ENCODE assay signal across 14 cellular contexts in genomic region chr2:98347298-98348065, GRCh38. TPM values are rescaled to one million over a fixed set of nuclear protein-coding genes. Genes with fewer than 3 reads are reported as not detected.
DNase-seq lines count a peak whose midpoint lies in the region; ATAC-seq and TF ChIP-seq lines count a peak whose summit lies in the region.
"Had no signal": no experiment of that assay in that cellular context is flagged by ENCODE, and none has a peak within 500 bp of the region (broad histone marks: within the 10 kb centered on the region; RNA-seq: fewer than 3 reads in every experiment).

No MANE protein-coding gene starts in this region.

- WGBS in ectodermal cell, 2 experiments: 7% methylated on average over 54 of the region's 54 CpGs

- peaks cover 2% of the 10 kb centered on the region for H3K9me3 Mint-ChIP-seq in nephron
- H3K9me3 Mint-ChIP-seq in activated naive CD4-positive, alpha-beta T cell treated with anti-CD3 and anti-CD28 coated beads, Interleukin-2, amount 10 ng/mL, durations not matched to agents 7 days and 5 days: no peaks in the 10 kb centered on the region

- H3K27me3 ChIP-seq in HUES6 (ENCODE audit: control insufficient read depth, insufficient read depth, low read length) (peaks cover 85% of the 10 kb centered on the region), ectodermal cell (ENCODE audit: control insufficient read depth, insufficient read depth, low read length, poor library complexity, severe bottlenecking) (peaks cover 58% of the 10 kb centered on the region)
- H3K27me3 ChIP-seq: testis had no signal

- H3K4me1 ChIP-seq in HUES6 (ENCODE audit: control insufficient read depth, insufficient read depth, low read length) (peaks cover 18% of the 10 kb centered on the region), ectodermal cell (ENCODE audit: control insufficient read depth, insufficient read depth, low read length) (peaks cover 13% of the 10 kb centered on the region)

- peak overlapping the region; percentile 49 for H3K4me3 ChIP-seq in HUES6 (ENCODE audit: low read depth, low read length)
- H3K4me3 ChIP-seq in ectodermal cell (ENCODE audit: insufficient read depth, low read depth, low read length): peak overlapping the region; percentile 16

- no peak overlapping the region for H3K27ac Mint-ChIP-seq in nephron
- no peak overlapping the region for H3K27ac Mint-ChIP-seq in activated naive CD4-positive, alpha-beta T cell treated with anti-CD3 and anti-CD28 coated beads, Interleukin-2, amount 10 ng/mL, durations not matched to agents 7 days and 5 days
- H3K27ac Mint-ChIP-seq: mesothelial cell of epicardium had no signal

- H3K27ac ChIP-seq in HUES6 (ENCODE audit: low read depth, low read length) (no peak overlapping the region), ectodermal cell (ENCODE audit: insufficient read depth, low read depth, low read length, poor library complexity, severe bottlenecking) (peak overlapping the region; percentile 46)
- H3K27ac ChIP-seq: adrenal gland, testis had no signal

- ATAC-seq in HG02885 (IDR thresholded peaks at IDR 0.05; ENCODE audit: poor library complexity, unreplicated experiment) (no peak), HG02981 (IDR thresholded peaks at IDR 0.05; ENCODE audit: unreplicated experiment) (no peak)

- CTCF ChIA-PET in activated naive CD4-positive, alpha-beta T cell treated with anti-CD3 and anti-CD28 coated beads, Interleukin-2, amount 10 ng/mL, durations not matched to agents 7 days and 5 days (lab: Charles Lee): no interaction called here

- H3K9ac ChIP-seq in HUES6 (ENCODE audit: low read length): no peak overlapping the region

- DNase-seq in D341Med (ENCODE audit: low spot score): peak; percentile 89
- DNase-seq in activated naive CD4-positive, alpha-beta T cell treated with anti-CD3 and anti-CD28 coated beads, Interleukin-2, amount 10 ng/mL, durations not matched to agents 7 days and 5 days: no peak
- DNase-seq in HPDE6-E6E7 (ENCODE audit: extremely low spot score): no peak
- DNase-seq: activated CD4-positive, alpha-beta T cell treated with anti-CD3 and anti-CD28 coated beads for 4 hours; activated T-cell treated with anti-CD3 and anti-CD28 coated beads, Interleukin-2, amount 50 U/mL, for 4 hours; NCI-H1436 treated with DMSO at 0.1 percent for 48 hours; testis had no signal

- H3K4me3 Mint-ChIP-seq in nephron: peak overlapping the region in 2 of 3 experiments; percentile 16 to 45
- H3K4me3 Mint-ChIP-seq in activated naive CD4-positive, alpha-beta T cell treated with anti-CD3 and anti-CD28 coated beads, Interleukin-2, amount 10 ng/mL, durations not matched to agents 7 days and 5 days: no peak overlapping the region
- H3K4me3 Mint-ChIP-seq: activated T-cell treated with anti-CD3 and anti-CD28 coated beads, Interleukin-2, amount 50 U/mL, for 4 hours; mesothelial cell of epicardium had no signal

- no peaks in the 10 kb centered on the region for H3K4me1 Mint-ChIP-seq in nephron
- H3K4me1 Mint-ChIP-seq in activated naive CD4-positive, alpha-beta T cell treated with anti-CD3 and anti-CD28 coated beads, Interleukin-2, amount 10 ng/mL, durations not matched to agents 7 days and 5 days: peaks cover 5% of the 10 kb centered on the region

- no peaks in the 10 kb centered on the region for H3K36me3 Mint-ChIP-seq in nephron (ENCODE audit: low read depth)
- no peaks in the 10 kb centered on the region for H3K36me3 Mint-ChIP-seq in activated naive CD4-positive, alpha-beta T cell treated with anti-CD3 and anti-CD28 coated beads, Interleukin-2, amount 10 ng/mL, durations not matched to agents 7 days and 5 days
- H3K36me3 Mint-ChIP-seq: mesothelial cell of epicardium had no signal

- TF ChIP-seq CTCF in nephron (IDR thresholded peaks at IDR 0.05; ENCODE audit: unreplicated experiment in 3 of 3): no peak

- H3K36me3 ChIP-seq in HUES6 (ENCODE audit: control insufficient read depth, insufficient read depth, low read length): no peaks in the 10 kb centered on the region
- H3K36me3 ChIP-seq in ectodermal cell (ENCODE audit: control insufficient read depth, insufficient read depth, low read length): no peaks in the 10 kb centered on the region
- H3K36me3 ChIP-seq: adrenal gland had no signal

- H3K9me3 ChIP-seq in HUES6 (ENCODE audit: control insufficient read depth, insufficient read depth, low read depth, low read length) (peaks cover 11% of the 10 kb centered on the region; the same call in 1 of the 2 replicates), ectodermal cell (ENCODE audit: control insufficient read depth, low read length) (no peaks in the 10 kb centered on the region)
- H3K9me3 ChIP-seq: adrenal gland, testis had no signal

- peaks cover 95% of the 10 kb centered on the region for H3K27me3 Mint-ChIP-seq in nephron (ENCODE audit: low read depth)
- H3K27me3 Mint-ChIP-seq in activated naive CD4-positive, alpha-beta T cell treated with anti-CD3 and anti-CD28 coated beads, Interleukin-2, amount 10 ng/mL, durations not matched to agents 7 days and 5 days: peaks cover 68% of the 10 kb centered on the region

RNA-seq across cellular contexts. Expression of gene CNGA3, which starts 1.2 kb away (rescaled TPM):
- polyA plus RNA-seq in ectodermal cell (2013, experiment 1 of 4): 0.11 TPM
- not detected for polyA plus RNA-seq in ectodermal cell (2013, experiment 2 of 4)
- polyA plus RNA-seq in ectodermal cell (2013, experiment 3 of 4): 0.05 TPM
- 0.16 TPM for polyA plus RNA-seq in ectodermal cell (2013, experiment 4 of 4)
